Comparison of ENCODE assay signal across 26 cellular contexts in genomic region chr1:10940838-10941237, GRCh38.
DNase-seq lines count a peak whose midpoint lies in the region; ATAC-seq and TF ChIP-seq lines count a peak whose summit lies in the region.
"Had no signal": no experiment of that assay in that cellular context is flagged by ENCODE, and none has a peak within 500 bp of the region (broad histone marks: within the 10 kb centered on the region; RNA-seq: fewer than 3 reads in every experiment).

No MANE protein-coding gene starts in this region.

- H3K4me1 Mint-ChIP-seq in T-helper 1 cell treated with Interleukin-12 subunit alpha and Interleukin-12 subunit beta and Interleukin-4 antibody, amounts not matched to agents 30 μg/mL and 1 μg/mL, for 36 hours (ENCODE audit: low read depth): peaks cover 28% of the 10 kb centered on the region
- peaks cover 64% of the 10 kb centered on the region for H3K4me1 Mint-ChIP-seq in stimulated activated naive CD8-positive, alpha-beta T cell treated with anti-CD3 and anti-CD28 coated beads, Interleukin-15, amount 100 ng/mL, for 72 hours
- H3K4me1 Mint-ChIP-seq in activated T-helper 17 cell treated with anti-CD3 and anti-CD28 coated beads, Interleukin-2, amount 50 U/mL, for 72 hours: peaks cover 14% of the 10 kb centered on the region

- ATAC-seq in stimulated activated naive CD8-positive, alpha-beta T cell treated with anti-CD3 and anti-CD28 coated beads, Interleukin-15, amount 100 ng/mL, for 72 hours: peak; percentile 14
- ATAC-seq in stimulated activated naive CD8-positive, alpha-beta T cell treated with anti-CD3 and anti-CD28 coated beads, Interleukin-15, Interleukin-2, amounts not matched to agents 100 U/mL and 50 U/mL, for 24 hours: no peak
- no peak for ATAC-seq in activated T-helper 17 cell treated with anti-CD3 and anti-CD28 coated beads, Interleukin-2, amount 50 U/mL, for 72 hours (replicated peaks)
- ATAC-seq: esophagus mucosa had no signal

- no peaks in the 10 kb centered on the region for H3K9me3 Mint-ChIP-seq in T-helper 1 cell treated with Interleukin-12 subunit alpha and Interleukin-12 subunit beta and Interleukin-4 antibody, amounts not matched to agents 30 μg/mL and 1 μg/mL, for 36 hours
- no peaks in the 10 kb centered on the region for H3K9me3 Mint-ChIP-seq in stimulated activated naive CD8-positive, alpha-beta T cell treated with anti-CD3 and anti-CD28 coated beads, Interleukin-15, amount 100 ng/mL, for 72 hours
- no peaks in the 10 kb centered on the region for H3K9me3 Mint-ChIP-seq in activated T-helper 17 cell treated with anti-CD3 and anti-CD28 coated beads, Interleukin-2, amount 50 U/mL, for 72 hours
- H3K9me3 Mint-ChIP-seq: activated CD4-positive, alpha-beta memory T cell treated with anti-CD3 and anti-CD28 coated beads for 36 hours; HFFc6; nephron progenitor cell had no signal

- H3K36me3 Mint-ChIP-seq in T-helper 1 cell treated with Interleukin-12 subunit alpha and Interleukin-12 subunit beta and Interleukin-4 antibody, amounts not matched to agents 30 μg/mL and 1 μg/mL, for 36 hours (ENCODE audit: low read depth): no peaks in the 10 kb centered on the region
- H3K36me3 Mint-ChIP-seq in activated T-helper 17 cell treated with anti-CD3 and anti-CD28 coated beads, Interleukin-2, amount 50 U/mL, for 72 hours (ENCODE audit: low read depth): no peaks in the 10 kb centered on the region
- H3K36me3 Mint-ChIP-seq: activated CD4-positive, alpha-beta memory T cell treated with anti-CD3 and anti-CD28 coated beads for 36 hours; CD14-positive monocyte had no signal

- no peak overlapping the region for H3K27ac Mint-ChIP-seq in T-helper 1 cell treated with Interleukin-12 subunit alpha and Interleukin-12 subunit beta and Interleukin-4 antibody, amounts not matched to agents 30 μg/mL and 1 μg/mL, for 36 hours
- no peak overlapping the region for H3K27ac Mint-ChIP-seq in stimulated activated naive CD8-positive, alpha-beta T cell treated with anti-CD3 and anti-CD28 coated beads, Interleukin-15, amount 100 ng/mL, for 72 hours
- H3K27ac Mint-ChIP-seq in activated T-helper 17 cell treated with anti-CD3 and anti-CD28 coated beads, Interleukin-2, amount 50 U/mL, for 72 hours: no peak overlapping the region
- H3K27ac Mint-ChIP-seq: HFFc6, nephron progenitor cell had no signal

- DNase-seq in T-helper 1 cell: no peak
- no peak for DNase-seq in stimulated activated naive CD8-positive, alpha-beta T cell treated with anti-CD3 and anti-CD28 coated beads, Interleukin-15, amount 100 ng/mL, for 72 hours
- no peak for DNase-seq in stimulated activated naive CD8-positive, alpha-beta T cell treated with anti-CD3 and anti-CD28 coated beads, Interleukin-15, Interleukin-2, amounts not matched to agents 100 U/mL and 50 U/mL, for 24 hours
- no peak for DNase-seq in DMS153 treated with DMSO at 0.1 percent for 48 hours (lab: John Stamatoyannopoulos, UW; ENCODE audit: unreplicated experiment)
- no peak for DNase-seq in GF-D8 (lab: John Stamatoyannopoulos, UW)
- DNase-seq in GM10266 (ENCODE audit: extremely low spot score): no peak
- DNase-seq: activated effector memory CD4-positive, alpha-beta T cell treated with Interleukin-2 at 50 U/mL for 16 hours; Calu3; caudate nucleus; DMS79 treated with DMSO at 0.1 percent for 48 hours; GOT3; HFFc6; KBM-7; mammary epithelial cell; NCI-H1436; NCI-H2081; NCI-H2227 treated with DMSO at 0.1 percent for 48 hours; NCI-H526 treated with DMSO at 0.1 percent for 48 hours; nephron progenitor cell; SIG-M5; upper lobe of left lung had no signal

- H3K27me3 Mint-ChIP-seq in T-helper 1 cell treated with Interleukin-12 subunit alpha and Interleukin-12 subunit beta and Interleukin-4 antibody, amounts not matched to agents 30 μg/mL and 1 μg/mL, for 36 hours (ENCODE audit: low read depth): peaks cover 67% of the 10 kb centered on the region
- peaks cover 83% of the 10 kb centered on the region for H3K27me3 Mint-ChIP-seq in stimulated activated naive CD8-positive, alpha-beta T cell treated with anti-CD3 and anti-CD28 coated beads, Interleukin-15, amount 100 ng/mL, for 72 hours
- peaks cover 32% of the 10 kb centered on the region for H3K27me3 Mint-ChIP-seq in activated T-helper 17 cell treated with anti-CD3 and anti-CD28 coated beads, Interleukin-2, amount 50 U/mL, for 72 hours

- H3K4me3 Mint-ChIP-seq in T-helper 1 cell treated with Interleukin-12 subunit alpha and Interleukin-12 subunit beta and Interleukin-4 antibody, amounts not matched to agents 30 μg/mL and 1 μg/mL, for 36 hours: peak overlapping the region; percentile 53
- peak overlapping the region in 1 of 2 donors; percentile 65 for H3K4me3 Mint-ChIP-seq in stimulated activated naive CD8-positive, alpha-beta T cell treated with anti-CD3 and anti-CD28 coated beads, Interleukin-15, amount 100 ng/mL, for 72 hours
- peak overlapping the region; percentile 63 for H3K4me3 Mint-ChIP-seq in activated T-helper 17 cell treated with anti-CD3 and anti-CD28 coated beads, Interleukin-2, amount 50 U/mL, for 72 hours
- H3K4me3 Mint-ChIP-seq: nephron progenitor cell had no signal

- TF ChIP-seq CTCF in GM10266 (IDR thresholded peaks at IDR 0.05; ENCODE audit: control insufficient read depth, insufficient read depth, low read depth, missing control alignments): no peak
